In genomic region chr17:38654411-38655398, GRCh38 we compare ENCODE assay signal across 11 cellular contexts. TPM values are rescaled to one million over a fixed set of nuclear protein-coding genes. Genes with fewer than 3 reads are reported as not detected.
DNase-seq lines count a peak whose midpoint lies in the region; ATAC-seq and TF ChIP-seq lines count a peak whose summit lies in the region.
"Had no signal": no experiment of that assay in that cellular context is flagged by ENCODE, and none has a peak within 500 bp of the region (broad histone marks: within the 10 kb centered on the region; RNA-seq: fewer than 3 reads in every experiment).

No MANE protein-coding gene starts in this region.

- H3K4me3 Mint-ChIP-seq in natural killer cell treated with Interleukin-12 subunit alpha and Interleukin-12 subunit beta and Interleukin-15 and Interleukin-18, amount 100 ng/mL, for 72 hours: peak overlapping the region; percentile 44
- no peak overlapping the region for H3K4me3 Mint-ChIP-seq in natural killer cell

- no peak overlapping the region for H3K4me3 ChIP-seq in KMS-11 (IDR thresholded peaks at IDR 0.05; ENCODE audit: insufficient read depth, low read depth, low read length)
- H3K4me3 ChIP-seq in lower lobe of right lung: no peak overlapping the region
- H3K4me3 ChIP-seq: lung, ovary had no signal

- H3K9me3 Mint-ChIP-seq in natural killer cell treated with Interleukin-12 subunit alpha and Interleukin-12 subunit beta and Interleukin-15 and Interleukin-18, amount 100 ng/mL, for 72 hours: no peaks in the 10 kb centered on the region
- no peaks in the 10 kb centered on the region for H3K9me3 Mint-ChIP-seq in natural killer cell

- TF ChIP-seq CTCF in natural killer cell (IDR thresholded peaks at IDR 0.05): no peak
- no peak for TF ChIP-seq CTCF in KMS-11 (conservative IDR thresholded peaks at IDR 0.05; ENCODE audit: low read depth, low read length)
- no peak for TF ChIP-seq CTCF in lower lobe of right lung (IDR thresholded peaks at IDR 0.05)

- DNase-seq in natural killer cell treated with Interleukin-12 subunit alpha and Interleukin-12 subunit beta and Interleukin-15 and Interleukin-18, amount 100 ng/mL, for 72 hours (ENCODE audit: low spot score): no peak
- DNase-seq in natural killer cell (no peak), islet precursor cell (peak; percentile 52), CD1c-positive myeloid dendritic cell (ENCODE audit: extremely low spot score) (no peak), lower lobe of right lung (no peak), SKM-1 treated with dmso at 0.1 percent for 144 hours (lab: John Stamatoyannopoulos, UW; ENCODE audit: unreplicated experiment) (no peak), NCI-H345 treated with DMSO at 0.1 percent for 48 hours (lab: John Stamatoyannopoulos, UW; ENCODE audit: unreplicated experiment) (no peak)
- DNase-seq: DMS53 had no signal

- peaks cover 6% of the 10 kb centered on the region for H3K4me1 ChIP-seq in KMS-11 (ENCODE audit: low read depth, poor library complexity, severe bottlenecking)
- H3K4me1 ChIP-seq in lower lobe of right lung: peaks cover 7% of the 10 kb centered on the region

- H3K36me3 Mint-ChIP-seq in natural killer cell treated with Interleukin-12 subunit alpha and Interleukin-12 subunit beta and Interleukin-15 and Interleukin-18, amount 100 ng/mL, for 72 hours: no peaks in the 10 kb centered on the region
- no peaks in the 10 kb centered on the region for H3K36me3 Mint-ChIP-seq in natural killer cell

- H3K27me3 ChIP-seq in KMS-11 (ENCODE audit: insufficient read depth, low read depth) (no peaks in the 10 kb centered on the region), lower lobe of right lung (ENCODE audit: low read depth) (peaks cover 36% of the 10 kb centered on the region)
- H3K27me3 ChIP-seq: ovary had no signal

- H3K79me2 ChIP-seq in KMS-11 (ENCODE audit: insufficient read depth, low read depth): no peaks in the 10 kb centered on the region

- H3K4me1 Mint-ChIP-seq in natural killer cell treated with Interleukin-12 subunit alpha and Interleukin-12 subunit beta and Interleukin-15 and Interleukin-18, amount 100 ng/mL, for 72 hours (ENCODE audit: low read depth in 2 of 2): peaks cover 14 to 27% of the 10 kb centered on the region in 2 donors
- peaks cover 0 to 13% of the 10 kb centered on the region in 2 donors for H3K4me1 Mint-ChIP-seq in natural killer cell

- peak overlapping the region; percentile 7; the same call in 1 of the 2 replicates for H2AFZ ChIP-seq in KMS-11 (ENCODE audit: low read depth)

- peak overlapping the region in 1 of 2 donors; percentile 51 for H3K27ac Mint-ChIP-seq in natural killer cell treated with Interleukin-12 subunit alpha and Interleukin-12 subunit beta and Interleukin-15 and Interleukin-18, amount 100 ng/mL, for 72 hours
- H3K27ac Mint-ChIP-seq in natural killer cell: no peak overlapping the region

- H3K9me3 ChIP-seq in lower lobe of right lung: no peaks in the 10 kb centered on the region
- H3K9me3 ChIP-seq: ovary had no signal

- intact Hi-C loops in natural killer cell (cut with micrococcal nuclease) (no loop called here), lower lobe of right lung (cut with DNase I) (no loop called here)

- H3K36me3 ChIP-seq in KMS-11 (ENCODE audit: insufficient read depth): no peaks in the 10 kb centered on the region
- H3K36me3 ChIP-seq in lower lobe of right lung: no peaks in the 10 kb centered on the region
- H3K36me3 ChIP-seq: ovary had no signal

- ATAC-seq in natural killer cell treated with Interleukin-12 subunit alpha and Interleukin-12 subunit beta and Interleukin-15 and Interleukin-18, amount 100 ng/mL, for 72 hours: peak; percentile 61 to 81
- ATAC-seq in natural killer cell (no peak), lower lobe of right lung (no peak)

- no peaks in the 10 kb centered on the region for H4K20me1 ChIP-seq in KMS-11 (ENCODE audit: insufficient read depth)

- no peak overlapping the region for H3K4me2 ChIP-seq in KMS-11

- H3K27ac ChIP-seq in KMS-11: no peak overlapping the region
- no peak overlapping the region for H3K27ac ChIP-seq in lower lobe of right lung
- H3K27ac ChIP-seq: ovary had no signal

- H3K9ac ChIP-seq in KMS-11: no peak overlapping the region

- peaks cover 5 to 23% of the 10 kb centered on the region in 2 donors for H3K27me3 Mint-ChIP-seq in natural killer cell treated with Interleukin-12 subunit alpha and Interleukin-12 subunit beta and Interleukin-15 and Interleukin-18, amount 100 ng/mL, for 72 hours
- H3K27me3 Mint-ChIP-seq in natural killer cell (ENCODE audit: low read depth in 2 of 2): peaks cover 18 to 29% of the 10 kb centered on the region in 2 donors

RNA-seq across cellular contexts. Expression of gene EPOP, which starts 20.1 kb away (rescaled TPM):
- 10 to 100 TPM; 20.5 to 41.0 TPM for total RNA-seq in natural killer cell treated with Interleukin-12 subunit alpha and Interleukin-12 subunit beta and Interleukin-15 and Interleukin-18, amount 100 ng/mL, for 72 hours
- total RNA-seq in natural killer cell (1 to 10 TPM in 2 of 3 donors, under 1 TPM in 1; 0.66 to 1.9 (median 1.1) TPM), lower lobe of right lung (1.0 TPM)

RNA-seq across cellular contexts. Expression of gene SRCIN1, which starts 49.0 kb away (rescaled TPM):
- under 1 TPM; 0.05 to 0.28 TPM for total RNA-seq in natural killer cell treated with Interleukin-12 subunit alpha and Interleukin-12 subunit beta and Interleukin-15 and Interleukin-18, amount 100 ng/mL, for 72 hours
- total RNA-seq in natural killer cell (under 1 TPM in 2 of 3 donors, not detected in 1; 0.28 to 0.50 TPM), lower lobe of right lung (6.6 TPM)

RNA-seq across cellular contexts. Expression of gene MLLT6, which starts 50.4 kb away (rescaled TPM):
- total RNA-seq in natural killer cell treated with Interleukin-12 subunit alpha and Interleukin-12 subunit beta and Interleukin-15 and Interleukin-18, amount 100 ng/mL, for 72 hours: 100 to 1,000 TPM; 319 to 324 TPM
- total RNA-seq in natural killer cell (100 to 1,000 TPM; 478 to 578 (median 485) TPM), lower lobe of right lung (135 TPM)

Comparison
In these comparisons a context has a peak if more than half of its experiments do, and no peak if none do; other contexts are left out.
1. ATAC-seq: peak in natural killer cell treated with Interleukin-12 subunit alpha and Interleukin-12 subunit beta and Interleukin-15 and Interleukin-18, amount 100 ng/mL, for 72 hours (2 of 2); none in natural killer cell (0 of 3) and lower lobe of right lung (0 of 2).
2. RNA of gene EPOP, which starts 20.1 kb away (total RNA-seq): 20.5 to 41.0 TPM in natural killer cell treated with Interleukin-12 subunit alpha and Interleukin-12 subunit beta and Interleukin-15 and Interleukin-18, amount 100 ng/mL, for 72 hours; 0.66 to 1.9 TPM in natural killer cell and 1.0 TPM in lower lobe of right lung (single experiment); every median in the first group is over 4 times any median in the second.